In the genomic region with DNA sequence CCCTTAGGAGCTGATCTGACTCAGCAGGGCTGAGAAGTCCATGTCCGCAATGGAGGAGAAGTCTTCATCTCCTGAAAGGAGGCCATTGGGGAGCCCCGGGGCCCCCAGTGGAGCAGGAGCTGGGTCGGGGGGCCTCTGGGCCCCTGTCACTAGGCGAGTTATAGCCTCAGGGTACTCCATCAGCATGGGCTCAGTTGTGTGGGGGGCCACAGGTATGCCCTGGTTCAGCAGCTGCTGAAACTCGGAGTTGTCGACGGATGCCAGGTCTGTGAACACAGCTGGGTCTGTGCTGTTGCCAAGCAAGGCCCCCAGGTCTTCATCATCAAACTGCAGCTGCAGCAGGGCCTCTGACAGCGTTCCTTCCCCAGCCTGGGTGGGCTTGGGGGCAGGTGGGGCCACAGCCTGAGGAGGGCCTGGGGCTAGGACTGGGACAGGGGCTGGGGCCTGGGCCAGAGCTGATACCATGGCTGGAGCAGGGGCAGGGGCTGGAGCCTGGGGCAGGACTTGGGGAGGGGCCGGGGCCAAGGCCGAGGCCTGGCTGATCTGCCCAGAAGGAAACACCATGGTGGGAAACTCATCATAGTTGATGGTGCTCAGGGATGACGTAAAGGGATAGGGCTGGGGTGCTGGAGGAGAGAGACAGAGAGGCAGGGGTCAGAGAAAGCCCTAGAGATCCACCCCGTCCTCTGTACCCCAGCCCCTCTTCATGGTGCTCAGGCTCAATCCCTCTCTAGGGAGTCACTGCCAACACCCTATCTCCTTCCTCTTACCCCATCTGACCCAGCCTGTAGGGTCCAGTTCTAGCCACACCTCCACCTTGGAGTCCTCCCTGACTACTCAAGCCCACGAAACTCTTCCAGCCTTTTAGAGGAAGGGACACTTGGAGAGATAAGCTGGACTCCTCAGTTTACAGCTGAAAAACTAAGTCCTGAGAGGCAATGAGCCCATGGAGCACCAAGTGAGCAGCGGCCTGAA, we compare ENCODE assay signal across 9 cellular contexts. TPM values are rescaled to one million over a fixed set of nuclear protein-coding genes. Genes with fewer than 3 reads are reported as not detected.
A peak's percentile ranks its signal among the peaks of the same experiment; 100 is the strongest.
DNase-seq lines count a peak whose midpoint lies in the region; ATAC-seq and TF ChIP-seq lines count a peak whose summit lies in the region.
"Had no signal": no experiment of that assay in that cellular context is flagged by ENCODE, and none has a peak within 500 bp of the region (broad histone marks: within the 10 kb centered on the region; RNA-seq: fewer than 3 reads in every experiment).

No MANE protein-coding gene starts in this region.

- H3K27ac ChIP-seq in VCaP (peak overlapping the region; percentile 99), hepatocyte (peak overlapping the region; percentile 98)

- H3K4me1 Mint-ChIP-seq in stimulated activated effector memory CD8-positive, alpha-beta T cell treated with anti-CD3 and anti-CD28 coated beads, Interleukin-12 subunit alpha, Interleukin-12 subunit beta, amount 100 ng/mL, for 72 hours = peaks cover 82% of the 10 kb centered on the region

- H3K4me3 ChIP-seq in hepatocyte = no peak overlapping the region

- no peaks in the 10 kb centered on the region for H3K9me3 ChIP-seq in hepatocyte (ENCODE audit: low read depth)

- peaks cover 22% of the 10 kb centered on the region for H3K4me1 ChIP-seq in hepatocyte (ENCODE audit: insufficient read depth)

- 95% methylated on average over 11 of the region's 14 CpGs for WGBS in hepatocyte (ENCODE audit: low lambda C conversion rate, missing lambda C conversion rate)

- DNase-seq in activated CD8-positive, alpha-beta memory T cell treated with anti-CD3 and anti-CD28 coated beads, Interleukin-2, amount 50 U/mL, for 48 hours = peak; percentile 57
- no peak for DNase-seq in activated CD8-positive, alpha-beta memory T cell treated with anti-CD3 and anti-CD28 coated beads for 24 hours
- DNase-seq in hepatocyte (ENCODE audit: low spot score) = peak; percentile 5
- no peak for DNase-seq in stimulated activated effector memory CD8-positive, alpha-beta T cell treated with anti-CD3 and anti-CD28 coated beads, Interleukin-12 subunit alpha, Interleukin-12 subunit beta, amount 100 ng/mL, for 72 hours (ENCODE audit: low spot score in 2 of 2)
- no peak for DNase-seq in HPDE6-E6E7 (ENCODE audit: extremely low spot score)
- no peak for DNase-seq in RPMI8226
- DNase-seq: kidney glomerular epithelial cell had no signal

- no peaks in the 10 kb centered on the region for H3K36me3 ChIP-seq in hepatocyte (replicated peaks; ENCODE audit: insufficient read depth, low read depth)

- H3K27me3 ChIP-seq in hepatocyte = no peaks in the 10 kb centered on the region

- peak overlapping the region; percentile 92 for H3K27ac Mint-ChIP-seq in stimulated activated effector memory CD8-positive, alpha-beta T cell treated with anti-CD3 and anti-CD28 coated beads, Interleukin-12 subunit alpha, Interleukin-12 subunit beta, amount 100 ng/mL, for 72 hours

- H3K9me2 ChIP-seq in hepatocyte (replicated peaks; ENCODE audit: insufficient read depth) = no peaks in the 10 kb centered on the region

- no peaks in the 10 kb centered on the region for H4K20me1 ChIP-seq in hepatocyte (ENCODE audit: insufficient read depth, poor library complexity, severe bottlenecking)

- H3K9me3 Mint-ChIP-seq in stimulated activated effector memory CD8-positive, alpha-beta T cell treated with anti-CD3 and anti-CD28 coated beads, Interleukin-12 subunit alpha, Interleukin-12 subunit beta, amount 100 ng/mL, for 72 hours = no peaks in the 10 kb centered on the region

- no peak for ATAC-seq in stimulated activated effector memory CD8-positive, alpha-beta T cell treated with anti-CD3 and anti-CD28 coated beads, Interleukin-12 subunit alpha, Interleukin-12 subunit beta, amount 100 ng/mL, for 72 hours
- no peak for ATAC-seq in HG02798 (IDR thresholded peaks at IDR 0.05; ENCODE audit: poor library complexity, unreplicated experiment)

- no peak for TF ChIP-seq CTCF in VCaP (conservative IDR thresholded peaks at IDR 0.05)
- TF ChIP-seq CTCF in hepatocyte (IDR thresholded peaks at IDR 0.05; ENCODE audit: poor library complexity) = no peak

- H3K79me2 ChIP-seq in hepatocyte = peaks cover 2% of the 10 kb centered on the region

- no peak overlapping the region for H2AFZ ChIP-seq in hepatocyte

- peaks cover 100% of the 10 kb centered on the region for H3K36me3 Mint-ChIP-seq in stimulated activated effector memory CD8-positive, alpha-beta T cell treated with anti-CD3 and anti-CD28 coated beads, Interleukin-12 subunit alpha, Interleukin-12 subunit beta, amount 100 ng/mL, for 72 hours

- no peak overlapping the region for H3K4me2 ChIP-seq in hepatocyte

- no peak overlapping the region for H3K4me3 Mint-ChIP-seq in stimulated activated effector memory CD8-positive, alpha-beta T cell treated with anti-CD3 and anti-CD28 coated beads, Interleukin-12 subunit alpha, Interleukin-12 subunit beta, amount 100 ng/mL, for 72 hours

RNA-seq across cellular contexts. Expression of a gene that starts 8.1 kb away (rescaled TPM):
- total RNA-seq in hepatocyte = 28.1 and 32.7 TPM in 2 replicates
- 64.6 and 68.7 TPM in 2 replicates for polyA plus RNA-seq in hepatocyte

RNA-seq across cellular contexts. Expression of a gene that starts 16.8 kb away (rescaled TPM):
- total RNA-seq in hepatocyte = 15.6 and 19.1 TPM in 2 replicates
- 35.2 and 42.9 TPM in 2 replicates for polyA plus RNA-seq in hepatocyte

RNA-seq across cellular contexts. Expression of a gene that starts 39.1 kb away (rescaled TPM):
- 22.2 and 27.4 TPM in 2 replicates for total RNA-seq in hepatocyte
- 17.6 and 20.0 TPM in 2 replicates for polyA plus RNA-seq in hepatocyte

RNA-seq across cellular contexts. Expression of a gene that starts 40.6 kb away (rescaled TPM):
- total RNA-seq in hepatocyte = 39.3 and 40.5 TPM in 2 replicates
- polyA plus RNA-seq in hepatocyte = 55.3 and 59.5 TPM in 2 replicates

RNA-seq across cellular contexts. Expression of a gene that starts 57.4 kb away (rescaled TPM):
- total RNA-seq in hepatocyte = 36.1 and 41.7 TPM in 2 replicates
- 53.1 and 77.2 TPM in 2 replicates for polyA plus RNA-seq in hepatocyte

Comparison
In these comparisons a context has a peak if more than half of its experiments do, and no peak if none do; other contexts are left out.
1. DNase-seq: peak in activated CD8-positive, alpha-beta memory T cell treated with anti-CD3 and anti-CD28 coated beads, Interleukin-2, amount 50 U/mL, for 48 hours (single experiment) and hepatocyte (single experiment); none in activated CD8-positive, alpha-beta memory T cell treated with anti-CD3 and anti-CD28 coated beads for 24 hours (single experiment), stimulated activated effector memory CD8-positive, alpha-beta T cell treated with anti-CD3 and anti-CD28 coated beads, Interleukin-12 subunit alpha, Interleukin-12 subunit beta, amount 100 ng/mL, for 72 hours (0 of 2), HPDE6-E6E7 (single experiment) and RPMI8226 (single experiment).